10 cellular contexts compared by ENCODE assay signal in genomic region chr6:24743944-24744335, GRCh38. TPM values are rescaled to one million over a fixed set of nuclear protein-coding genes. Genes with fewer than 3 reads are reported as not detected.
DNase-seq lines count a peak whose midpoint lies in the region; ATAC-seq, FAIRE-seq and TF ChIP-seq lines count a peak whose summit lies in the region.
"Had no signal": no experiment of that assay in that cellular context is flagged by ENCODE, and none has a peak within 500 bp of the region (broad histone marks: within the 10 kb centered on the region; RNA-seq: fewer than 3 reads in every experiment).

No MANE protein-coding gene starts in this region.

- H3K27ac Mint-ChIP-seq in T-helper 2 cell treated with Interferon-gamma antibody and Interleukin-4, amounts not matched to agents 5 μg/mL and 100 μg/mL, for 36 hours = no peak overlapping the region

- H3K9ac ChIP-seq in keratinocyte (ENCODE audit: control insufficient read depth, extremely low read depth, insufficient read depth, low read length) = peak overlapping the region; percentile 76

- ATAC-seq in GM21619 (IDR thresholded peaks at IDR 0.05; ENCODE audit: unreplicated experiment) = peak; percentile 36

- H4K20me1 ChIP-seq in keratinocyte (ENCODE audit: control insufficient read depth, extremely low read depth, insufficient read depth, low read length) = no peaks in the 10 kb centered on the region

- no peak for TF ChIP-seq CTCF in GM06990 (IDR thresholded peaks at IDR 0.05; ENCODE audit: insufficient read depth, low read length, poor library complexity, severe bottlenecking)
- TF ChIP-seq CTCF in keratinocyte (optimal IDR thresholded peaks at IDR 0.05 in 1 of 3, IDR thresholded peaks at IDR 0.05 in 1 of 3, conservative IDR thresholded peaks at IDR 0.05 in 1 of 3; ENCODE audit: extremely low read depth in 1 of 3, insufficient read depth in 2 of 3, low read length in 3 of 3) = no peak

- no peaks in the 10 kb centered on the region for H3K36me3 ChIP-seq in GM06990 (ENCODE audit: control insufficient read depth, insufficient read depth, low read length)
- H3K36me3 ChIP-seq in keratinocyte (ENCODE audit: control insufficient read depth in 2 of 2, extremely low read depth in 1 of 2, insufficient read depth in 2 of 2, low read length in 2 of 2) = no peaks in the 10 kb centered on the region

- peak overlapping the region; percentile 90 for H3K4me2 ChIP-seq in keratinocyte (ENCODE audit: control insufficient read depth, extremely low read depth, insufficient read depth, low read depth, low read length)

- no peaks in the 10 kb centered on the region for H3K79me2 ChIP-seq in keratinocyte (ENCODE audit: control insufficient read depth, insufficient read depth, low read length)

- peak overlapping the region; percentile 95 for H3K27ac ChIP-seq in keratinocyte (ENCODE audit: control insufficient read depth, insufficient read depth, low read length)

- peaks cover 2% of the 10 kb centered on the region for H3K27me3 Mint-ChIP-seq in T-helper 2 cell treated with Interferon-gamma antibody and Interleukin-4, amounts not matched to agents 5 μg/mL and 100 μg/mL, for 36 hours (ENCODE audit: low read depth)

- H3K4me3 Mint-ChIP-seq in T-helper 2 cell treated with Interferon-gamma antibody and Interleukin-4, amounts not matched to agents 5 μg/mL and 100 μg/mL, for 36 hours = no peak overlapping the region

- H3K9me3 Mint-ChIP-seq in T-helper 2 cell treated with Interferon-gamma antibody and Interleukin-4, amounts not matched to agents 5 μg/mL and 100 μg/mL, for 36 hours = peaks cover 5% of the 10 kb centered on the region

- no peaks in the 10 kb centered on the region for H3K27me3 ChIP-seq in GM06990 (replicated peaks; ENCODE audit: control insufficient read depth, insufficient read depth, low read length)
- no peaks in the 10 kb centered on the region for H3K27me3 ChIP-seq in keratinocyte (ENCODE audit: control insufficient read depth, extremely low read depth, insufficient read depth, low read length)

- H3K36me3 Mint-ChIP-seq in T-helper 2 cell treated with Interferon-gamma antibody and Interleukin-4, amounts not matched to agents 5 μg/mL and 100 μg/mL, for 36 hours (ENCODE audit: low read depth) = peaks cover 3% of the 10 kb centered on the region

- peak; percentile 32 for DNase-seq in GM06990 (ENCODE audit: extremely low read depth, insufficient read length)
- peak; percentile 79 for DNase-seq in NOMO-1 treated with dmso at 0.1 percent for 144 hours (lab: John Stamatoyannopoulos, UW; ENCODE audit: unreplicated experiment)
- no peak for DNase-seq in keratinocyte (ENCODE audit: low read depth, low spot score)
- DNase-seq in KG1 (lab: John Stamatoyannopoulos, UW) = no peak
- no peak for DNase-seq in T-helper 2 cell treated with Interferon-gamma antibody and Interleukin-4, amounts not matched to agents 5 μg/mL and 100 μg/mL, for 36 hours (ENCODE audit: low spot score)
- DNase-seq in EL = no peak
- DNase-seq in T1000 (lab: John Stamatoyannopoulos, UW) = no peak

- H3K4me1 Mint-ChIP-seq in T-helper 2 cell treated with Interferon-gamma antibody and Interleukin-4, amounts not matched to agents 5 μg/mL and 100 μg/mL, for 36 hours (ENCODE audit: low read depth) = peaks cover 18% of the 10 kb centered on the region

- no peak for FAIRE-seq in keratinocyte (lab: Jason Lieb, UNC)
- FAIRE-seq: G401.6, islet of Langerhans had no signal

- no peaks in the 10 kb centered on the region for H3K9me1 ChIP-seq in keratinocyte (ENCODE audit: control insufficient read depth, extremely low read depth, insufficient read depth, low read length)

- H3K4me3 ChIP-seq in GM06990 (replicated peaks; ENCODE audit: low read depth, low read length) (no peak overlapping the region), keratinocyte (ENCODE audit: control insufficient read depth in 2 of 3, extremely low read depth in 1 of 3, insufficient read depth in 2 of 3, low read depth in 1 of 3, low read length in 3 of 3) (no peak overlapping the region)

- peaks cover 17% of the 10 kb centered on the region for H3K4me1 ChIP-seq in keratinocyte (ENCODE audit: control insufficient read depth, extremely low read depth, insufficient read depth, low read length)

- H2AFZ ChIP-seq in keratinocyte (ENCODE audit: control insufficient read depth, low read length) = peak overlapping the region; percentile 74

- no peaks in the 10 kb centered on the region for H3K9me3 ChIP-seq in keratinocyte (ENCODE audit: control insufficient read depth, low read depth, low read length)

- dilution Hi-C loops in keratinocyte (cut with MboI; ENCODE audit: extremely low pct_ligation_motif_present, low sequenced_read_pairs) = no loop called here

RNA-seq across cellular contexts. Expression of gene C6orf62, which starts 25.0 kb away (rescaled TPM):
- 55.4 to 78.8 TPM (median 77.3 TPM) in 3 replicates for polyA plus RNA-seq in keratinocyte
- 19.2 TPM for polyA plus RNA-seq in keratinocyte (2011; ENCODE audit: low read depth)
- 51.1 and 108 TPM in 2 replicates for polyA plus RNA-seq in keratinocyte (2011; cell fraction: cytosol; rRNA removed)
- polyA plus RNA-seq in keratinocyte (2011; cell fraction: nucleus; rRNA removed) = 82.0 and 86.5 TPM in 2 replicates
- polyA plus RNA-seq in keratinocyte (2012; ENCODE audit: low replicate concordance) = 57.1 and 62.6 TPM in 2 replicates
- 38.1 to 103 TPM (median 67.5 TPM) in 3 replicates for polyA minus RNA-seq in keratinocyte
- 70.4 TPM for polyA minus RNA-seq in keratinocyte (2011; cell fraction: cytosol; rRNA and poly(A)+ RNA removed)
- polyA minus RNA-seq in keratinocyte (2011; cell fraction: nucleus; rRNA and poly(A)+ RNA removed) = 37.9 and 58.5 TPM in 2 replicates

RNA-seq across cellular contexts. Expression of gene GMNN, which starts 30.8 kb away (rescaled TPM):
- 8.5 to 28.4 TPM (median 21.2 TPM) in 3 replicates for polyA plus RNA-seq in keratinocyte
- polyA plus RNA-seq in keratinocyte (2011; ENCODE audit: low read depth) = 31.4 TPM
- 9.7 and 14.0 TPM in 2 replicates for polyA plus RNA-seq in keratinocyte (2011; cell fraction: cytosol; rRNA removed)
- 7.3 and 9.5 TPM in 2 replicates for polyA plus RNA-seq in keratinocyte (2011; cell fraction: nucleus; rRNA removed)
- 7.8 and 26.3 TPM in 2 replicates for polyA plus RNA-seq in keratinocyte (2012; ENCODE audit: low replicate concordance)
- polyA minus RNA-seq in keratinocyte = 1.5 to 10.4 TPM (median 8.4 TPM) in 3 replicates
- 7.9 TPM for polyA minus RNA-seq in keratinocyte (2011; cell fraction: cytosol; rRNA and poly(A)+ RNA removed)
- polyA minus RNA-seq in keratinocyte (2011; cell fraction: nucleus; rRNA and poly(A)+ RNA removed) = 2.8 and 3.8 TPM in 2 replicates

RNA-seq across cellular contexts. Expression of gene ARMH2, which starts 54.8 kb away (rescaled TPM):
- polyA plus RNA-seq in keratinocyte = not detected in 3 replicates
- not detected for polyA plus RNA-seq in keratinocyte (2011; ENCODE audit: low read depth)
- polyA plus RNA-seq in keratinocyte (2011; cell fraction: cytosol; rRNA removed) = not detected in 2 replicates
- polyA plus RNA-seq in keratinocyte (2011; cell fraction: nucleus; rRNA removed) = not detected in 2 replicates
- polyA plus RNA-seq in keratinocyte (2012; ENCODE audit: low replicate concordance) = not detected in 2 replicates
- polyA minus RNA-seq in keratinocyte = not detected in 3 replicates
- polyA minus RNA-seq in keratinocyte (2011; cell fraction: cytosol; rRNA and poly(A)+ RNA removed) = not detected
- not detected in 2 replicates for polyA minus RNA-seq in keratinocyte (2011; cell fraction: nucleus; rRNA and poly(A)+ RNA removed)

Comparison
In these comparisons a context has a peak if more than half of its experiments do, and no peak if none do; other contexts are left out.
1. DNase-seq: peak in GM06990 (single experiment) and NOMO-1 treated with dmso at 0.1 percent for 144 hours (single experiment); none in keratinocyte (single experiment), KG1 (single experiment), T-helper 2 cell treated with Interferon-gamma antibody and Interleukin-4, amounts not matched to agents 5 μg/mL and 100 μg/mL, for 36 hours (single experiment), EL (single experiment) and T1000 (single experiment).